Comparison of ENCODE assay signal across 11 cellular contexts in genomic region chr13:27101289-27101688, GRCh38.
"Had no signal": no experiment of that assay in that cellular context is flagged by ENCODE, and none has a peak within 500 bp of the region (broad histone marks: within the 10 kb centered on the region; RNA-seq: fewer than 3 reads in every experiment).

No MANE protein-coding gene starts in this region.

- H3K4me1 ChIP-seq: HAP-1 had no signal

- H3K27ac Mint-ChIP-seq: GM23338, H9, HFFc6 had no signal

- H2AFZ ChIP-seq: GM23248, GM23338 had no signal

- ATAC-seq: GM23338, HCT116 had no signal

- H3K27ac ChIP-seq: GM23248 had no signal

- H3K4me3 ChIP-seq: GM23248, GM23338, HAP-1 had no signal

- H3K4me3 Mint-ChIP-seq: GM23338, H9, HFFc6 had no signal

- H3K4me2 ChIP-seq: GM23338 had no signal

- DNase-seq: GM23248, GOT3, H7, H9, HCEC 1CT, HFFc6 had no signal

- H3K4me1 Mint-ChIP-seq: GM23338, H9 had no signal

- FAIRE-seq: H1, H54 had no signal

- H3K9me3 ChIP-seq: HAP-1 had no signal

- H3K9me3 Mint-ChIP-seq: GM23338, H9, HFFc6 had no signal

- H3K9ac ChIP-seq: GM23248 had no signal
